1 cellular context compared by ENCODE assay signal in genomic region chr19:5983367-5983955, GRCh38.
TF ChIP-seq lines count a peak whose summit lies in the region.

No MANE protein-coding gene starts in this region.

TF ChIP-seq in HepG2, 621 proteins besides CTCF, POLR2A, EP300 and RAD21 (continued from another document):
- TF ChIP-seq ZNF280D (CRISPR knock-in tag; IDR thresholded peaks at IDR 0.05) (0 out of 2 replicates have a peak, but pooled peaks have one; percentile 18), PRDM10 (CRISPR knock-in tag; IDR thresholded peaks at IDR 0.05; ENCODE audit: low read depth) (no peak), SAP130 (CRISPR knock-in tag; IDR thresholded peaks at IDR 0.05; ENCODE audit: low read depth) (peak; percentile 50), MYNN (CRISPR knock-in tag; IDR thresholded peaks at IDR 0.05; ENCODE audit: low read depth) (no peak), ZNF318 (CRISPR knock-in tag; IDR thresholded peaks at IDR 0.05) (peak; percentile 94; the same call in 1 of the 2 replicates), ZBTB7B (CRISPR knock-in tag; IDR thresholded peaks at IDR 0.05) (peak; percentile 91), ISL2 (CRISPR knock-in tag; IDR thresholded peaks at IDR 0.05) (0 out of 2 replicates have a peak, but pooled peaks have one; percentile 38), MEIS2 (CRISPR knock-in tag; IDR thresholded peaks at IDR 0.05) (peak; percentile 76; the same call in 1 of the 2 replicates), FOXC1 (CRISPR knock-in tag; IDR thresholded peaks at IDR 0.05; ENCODE audit: borderline replicate concordance) (peak; percentile 36; the same call in 1 of the 2 replicates), SALL1 (CRISPR knock-in tag; IDR thresholded peaks at IDR 0.05) (peak; percentile 76), KDM2A (CRISPR knock-in tag; IDR thresholded peaks at IDR 0.05; ENCODE audit: borderline replicate concordance, low read depth) (peak; percentile 29; the same call in 1 of the 2 replicates), DMAP1 (CRISPR knock-in tag; IDR thresholded peaks at IDR 0.05) (peak; percentile 49; the same call in 1 of the 2 replicates), ZBTB25 (CRISPR knock-in tag; IDR thresholded peaks at IDR 0.05) (peak; percentile 40; the same call in 1 of the 2 replicates), ERF (CRISPR knock-in tag; IDR thresholded peaks at IDR 0.05) (peak; percentile 23; the same call in 1 of the 2 replicates), ONECUT2 (CRISPR knock-in tag; IDR thresholded peaks at IDR 0.05) (peak; percentile 49; the same call in 1 of the 2 replicates), ZFP1 (CRISPR knock-in tag; IDR thresholded peaks at IDR 0.05) (0 out of 2 replicates have a peak, but pooled peaks have one; percentile 37), ZFP91 (CRISPR knock-in tag; IDR thresholded peaks at IDR 0.05; ENCODE audit: borderline replicate concordance) (0 out of 2 replicates have a peak, but pooled peaks have one; percentile 50), HOXA3 (CRISPR knock-in tag; IDR thresholded peaks at IDR 0.05) (peak; percentile 57), HNF1B (CRISPR knock-in tag; IDR thresholded peaks at IDR 0.05) (0 out of 2 replicates have a peak, but pooled peaks have one; percentile 23), CREM (IDR thresholded peaks at IDR 0.05) (0 out of 2 replicates have a peak, but pooled peaks have one; percentile 9), CREM (CRISPR knock-in tag; IDR thresholded peaks at IDR 0.05) (no peak), KMT2A (CRISPR knock-in tag; IDR thresholded peaks at IDR 0.05) (peak; percentile 46; the same call in 1 of the 2 replicates), ZFX (CRISPR knock-in tag; IDR thresholded peaks at IDR 0.05; ENCODE audit: low read depth) (no peak), ATF6 (CRISPR knock-in tag; conservative IDR thresholded peaks at IDR 0.05) (no peak), KAT8 (CRISPR knock-in tag; IDR thresholded peaks at IDR 0.05) (peak; percentile 52; the same call in 1 of the 2 replicates), AGO1 (IDR thresholded peaks at IDR 0.05; ENCODE audit: low read depth, low read length, poor library complexity, severe bottlenecking) (no peak), FOXA3 (CRISPR knock-in tag; IDR thresholded peaks at IDR 0.05) (peak; percentile 70), ZNF431 (CRISPR knock-in tag; IDR thresholded peaks at IDR 0.05; ENCODE audit: borderline replicate concordance, low read depth) (0 out of 2 replicates have a peak, but pooled peaks have one; percentile 21), ZMYM3 (CRISPR knock-in tag; IDR thresholded peaks at IDR 0.05) (peak; percentile 44), MIER3 (CRISPR knock-in tag; IDR thresholded peaks at IDR 0.05; ENCODE audit: borderline replicate concordance) (peak; percentile 87), MEF2D (CRISPR knock-in tag; IDR thresholded peaks at IDR 0.05) (peak; percentile 43; the same call in 1 of the 2 replicates), YY1 (IDR thresholded peaks at IDR 0.05; ENCODE audit: insufficient read depth, insufficient replicate concordance, low read depth, low read length) (peak; percentile 18)
